ENCODE assay signal across 8 cellular contexts in genomic region chr2:173448938-173449471, GRCh38.
DNase-seq lines count a peak whose midpoint lies in the region; ATAC-seq and TF ChIP-seq lines count a peak whose summit lies in the region.

No MANE protein-coding gene starts in this region.

- H3K27ac ChIP-seq in GM23248 = 0 out of 2 replicates have a peak overlapping the region, but pooled peaks have one; percentile 7
- peak overlapping the region; percentile 78 for H3K27ac ChIP-seq in VCaP

- no peaks in the 10 kb centered on the region for H4K20me1 ChIP-seq in GM23248 (ENCODE audit: insufficient read depth)

- no peaks in the 10 kb centered on the region for H3K36me3 ChIP-seq in GM23248 (ENCODE audit: low read depth)

- TF ChIP-seq CTCF in VCaP (conservative IDR thresholded peaks at IDR 0.05) (peak; percentile 91), choroid plexus epithelial cell (conservative IDR thresholded peaks at IDR 0.05; ENCODE audit: low read depth, low read length) (peak; percentile 95)

- no peaks in the 10 kb centered on the region; the same call in 1 of the 2 replicates for H3K27me3 ChIP-seq in GM23248 (replicated peaks; ENCODE audit: insufficient read depth)

- WGBS in GM23248 (ENCODE audit: low coverage in 1 of 2, low lambda C conversion rate in 2 of 2, missing lambda C conversion rate in 2 of 2), 2 experiments = 6 to 7% methylated on average over 16 to 17 of the region's 17 CpGs

- no peaks in the 10 kb centered on the region for H3K79me2 ChIP-seq in GM23248 (ENCODE audit: insufficient read depth)

- H2AFZ ChIP-seq in GM23248 = peak overlapping the region; percentile 93

- no peak for ATAC-seq in HG02678 (IDR thresholded peaks at IDR 0.05; ENCODE audit: unreplicated experiment)

- H3K9ac ChIP-seq in GM23248 = peak overlapping the region; percentile 34; the same call in 1 of the 2 replicates

- H3F3A ChIP-seq in GM23248 (ENCODE audit: insufficient read depth) = no peaks in the 10 kb centered on the region

- H3K4me1 ChIP-seq in GM23248 (ENCODE audit: insufficient read depth) = no peaks in the 10 kb centered on the region

- H3K4me2 ChIP-seq in GM23248 (ENCODE audit: unreplicated experiment) = peak overlapping the region; percentile 65

- H3K9me3 ChIP-seq in GM23248 (ENCODE audit: low read depth) = no peaks in the 10 kb centered on the region

- H3K9me2 ChIP-seq in GM23248 (ENCODE audit: insufficient read depth) = no peaks in the 10 kb centered on the region

- in situ Hi-C loops in GM23248 (cut with MboI) = no loop called here

- peak overlapping the region; percentile 69 for H3K4me3 ChIP-seq in GM23248
- peak overlapping the region; percentile 54 for H3K4me3 ChIP-seq in choroid plexus epithelial cell (ENCODE audit: low read depth, low read length)

- DNase-seq in COLO829 (ENCODE audit: low spot score) (peak; percentile 64), GM23248 (peak; percentile 91), NCI-H2107 (lab: John Stamatoyannopoulos, UW) (peak; percentile 9), choroid plexus epithelial cell (ENCODE audit: low read depth) (peak; percentile 92), kidney tubule cell (ENCODE audit: low spot score) (peak; percentile 81)
- peak; percentile 22 to 43 for DNase-seq in stimulated activated CD4-positive, alpha-beta T cell treated with anti-CD3 and anti-CD28 coated beads, Interleukin-4, amount 100 ng/mL, for 4 hours

Comparison
In these comparisons a context has a peak if more than half of its experiments do, and no peak if none do; other contexts are left out.
1. DNase-seq: peak in every context shown above with its lines; median percentile 92 in choroid plexus epithelial cell; 91 in GM23248; 81 in kidney tubule cell; 64 in COLO829; 32 in stimulated activated CD4-positive, alpha-beta T cell treated with anti-CD3 and anti-CD28 coated beads, Interleukin-4, amount 100 ng/mL, for 4 hours; 9 in NCI-H2107.